In the genomic region with DNA sequence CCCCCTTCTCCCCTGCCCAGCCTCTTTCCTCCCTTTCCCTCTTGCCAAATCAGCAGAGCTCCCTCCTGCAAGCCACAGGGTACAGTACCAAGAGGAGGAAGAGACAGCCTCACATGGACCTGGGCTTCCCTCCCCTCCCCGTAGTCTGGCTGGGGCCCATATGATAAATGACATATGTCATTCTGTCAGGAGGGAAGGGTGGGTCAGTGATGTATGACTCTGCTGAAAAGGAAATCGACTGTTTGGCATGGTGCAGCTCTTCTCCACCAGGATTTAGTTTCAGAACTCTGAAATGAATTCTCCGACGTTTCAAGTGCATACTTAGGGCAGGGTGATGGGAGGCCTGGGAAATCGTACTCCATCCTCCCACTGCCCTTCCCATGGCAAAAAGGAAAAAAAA, we compare ENCODE assay signal across 1 cellular context.
TF ChIP-seq lines count a peak whose summit lies in the region.

No MANE protein-coding gene starts in this region.

TF ChIP-seq in WTC11, 78 proteins besides CTCF, POLR2A, EP300 and RAD21 (continued from another document):
- TF ChIP-seq, protein P1, sequence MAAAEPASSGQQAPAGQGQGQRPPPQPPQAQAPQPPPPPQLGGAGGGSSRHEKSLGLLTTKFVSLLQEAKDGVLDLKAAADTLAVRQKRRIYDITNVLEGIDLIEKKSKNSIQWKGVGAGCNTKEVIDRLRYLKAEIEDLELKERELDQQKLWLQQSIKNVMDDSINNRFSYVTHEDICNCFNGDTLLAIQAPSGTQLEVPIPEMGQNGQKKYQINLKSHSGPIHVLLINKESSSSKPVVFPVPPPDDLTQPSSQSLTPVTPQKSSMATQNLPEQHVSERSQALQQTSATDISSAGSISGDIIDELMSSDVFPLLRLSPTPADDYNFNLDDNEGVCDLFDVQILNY (CRISPR knock-in tag; IDR thresholded peaks at IDR 0.05), result no peak
- TF ChIP-seq JUN (CRISPR knock-in tag; IDR thresholded peaks at IDR 0.05) (no peak), ZNF263 (CRISPR knock-in tag; IDR thresholded peaks at IDR 0.05; ENCODE audit: low read depth) (no peak), NFYB (CRISPR knock-in tag; conservative IDR thresholded peaks at IDR 0.05; ENCODE audit: low read depth) (no peak), MYBL2 (CRISPR knock-in tag; IDR thresholded peaks at IDR 0.05) (no peak), SP1 (CRISPR knock-in tag; conservative IDR thresholded peaks at IDR 0.05) (no peak), RELA (CRISPR knock-in tag; IDR thresholded peaks at IDR 0.05; ENCODE audit: borderline replicate concordance) (no peak)
